Comparison of ENCODE assay signal across 1 cellular context in the genomic region with DNA sequence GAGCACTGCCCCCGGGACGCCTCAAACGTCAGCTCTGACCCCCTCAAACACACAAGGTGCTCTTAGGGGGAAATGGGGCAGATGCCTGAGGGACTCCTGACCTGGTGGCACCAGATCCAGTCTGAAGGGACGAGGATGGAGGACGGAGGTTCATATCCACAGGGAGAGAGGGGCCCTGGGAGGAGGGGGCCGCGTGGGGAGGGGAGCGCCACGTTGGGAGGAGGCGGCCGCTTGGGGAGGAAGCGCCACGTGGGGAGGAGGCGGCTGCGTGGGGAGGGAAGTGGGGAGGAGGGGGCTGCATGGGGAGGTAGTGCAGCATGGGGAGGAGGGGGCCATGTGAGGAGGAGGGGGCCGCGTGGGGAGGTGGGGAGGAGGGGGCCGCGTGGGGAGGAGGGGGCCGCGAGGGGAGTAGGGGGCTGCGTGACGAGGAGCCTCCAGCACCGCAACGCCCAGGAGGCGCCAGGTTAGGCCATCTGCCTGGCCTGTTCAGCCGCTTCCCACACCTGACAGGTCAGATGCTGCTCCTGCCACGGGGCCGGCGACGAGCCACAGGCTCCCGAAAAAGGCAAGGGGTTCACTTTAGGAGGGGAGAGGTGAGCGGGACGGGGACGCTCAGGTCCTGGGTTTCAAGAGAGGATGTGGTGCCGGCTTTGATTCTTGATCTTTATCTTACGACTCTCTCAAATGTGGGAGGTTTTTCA.
TF ChIP-seq lines count a peak whose summit lies in the region.

No MANE protein-coding gene starts in this region.

TF ChIP-seq in GM23338, 12 proteins besides CTCF, POLR2A, EP300 and RAD21 (continued from another document):
- TF ChIP-seq REST (IDR thresholded peaks at IDR 0.05; ENCODE audit: unreplicated experiment) (no peak), ZNF331 (CRISPR knock-in tag; IDR thresholded peaks at IDR 0.05; ENCODE audit: low read depth) (no peak), NANOG (IDR thresholded peaks at IDR 0.05; ENCODE audit: borderline replicate concordance) (no peak), ZNF462 (CRISPR knock-in tag; IDR thresholded peaks at IDR 0.05) (no peak), JUNB (IDR thresholded peaks at IDR 0.05; ENCODE audit: unreplicated experiment) (no peak), STAT1 (IDR thresholded peaks at IDR 0.05; ENCODE audit: unreplicated experiment) (no peak)
- TF ChIP-seq, protein P1, sequence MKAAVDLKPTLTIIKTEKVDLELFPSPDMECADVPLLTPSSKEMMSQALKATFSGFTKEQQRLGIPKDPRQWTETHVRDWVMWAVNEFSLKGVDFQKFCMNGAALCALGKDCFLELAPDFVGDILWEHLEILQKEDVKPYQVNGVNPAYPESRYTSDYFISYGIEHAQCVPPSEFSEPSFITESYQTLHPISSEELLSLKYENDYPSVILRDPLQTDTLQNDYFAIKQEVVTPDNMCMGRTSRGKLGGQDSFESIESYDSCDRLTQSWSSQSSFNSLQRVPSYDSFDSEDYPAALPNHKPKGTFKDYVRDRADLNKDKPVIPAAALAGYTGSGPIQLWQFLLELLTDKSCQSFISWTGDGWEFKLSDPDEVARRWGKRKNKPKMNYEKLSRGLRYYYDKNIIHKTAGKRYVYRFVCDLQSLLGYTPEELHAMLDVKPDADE (IDR thresholded peaks at IDR 0.05), result no peak
